In genomic region chr2:217756375-217757107, GRCh38 we compare ENCODE assay signal across 8 cellular contexts.
DNase-seq lines count a peak whose midpoint lies in the region; ATAC-seq and TF ChIP-seq lines count a peak whose summit lies in the region.

No MANE protein-coding gene starts in this region.

- H3K27me3 ChIP-seq in MG63, result no peaks in the 10 kb centered on the region
- H3K27me3 ChIP-seq in colonic mucosa, result no peaks in the 10 kb centered on the region
- H3K27me3 ChIP-seq in liver (ENCODE audit: control insufficient read depth in 4 of 4, insufficient read depth in 4 of 4, low read length in 3 of 4), result no peaks in the 10 kb centered on the region

- intact Hi-C loops in colonic mucosa (cut with DNase I), result no loop called here

- WGBS in liver, result 32% methylated on average over 34 of the region's 34 CpGs

- H3K9ac ChIP-seq in colonic mucosa (ENCODE audit: low read depth in 2 of 2, low read length in 2 of 2) (no peak overlapping the region), liver (ENCODE audit: low read depth in 1 of 2, low read length in 2 of 2) (no peak overlapping the region)

- ATAC-seq in HG02973 (IDR thresholded peaks at IDR 0.05; ENCODE audit: unreplicated experiment), result no peak
- no peak for ATAC-seq in HG02571 (IDR thresholded peaks at IDR 0.05; ENCODE audit: unreplicated experiment)

- peak; percentile 61 to 79 for TF ChIP-seq RAD21 in liver (IDR thresholded peaks at IDR 0.05)

- H3K4me3 ChIP-seq in MG63 (no peak overlapping the region), colonic mucosa (no peak overlapping the region), liver (ENCODE audit: low read depth in 1 of 3, low read length in 3 of 3) (no peak overlapping the region)

- peak; percentile 80 for TF ChIP-seq CTCF in GM12874 (IDR thresholded peaks at IDR 0.05; ENCODE audit: insufficient read depth, low read depth, low read length)
- TF ChIP-seq CTCF in colonic mucosa (IDR thresholded peaks at IDR 0.05), result peak; percentile 77
- TF ChIP-seq CTCF in liver (IDR thresholded peaks at IDR 0.05; ENCODE audit: low read depth, low read length, missing input control), result peak; percentile 52

- H3K9me3 ChIP-seq in MG63, result peaks cover 8% of the 10 kb centered on the region
- no peaks in the 10 kb centered on the region for H3K9me3 ChIP-seq in colonic mucosa
- H3K9me3 ChIP-seq in liver (ENCODE audit: control insufficient read depth in 4 of 4, low read length in 3 of 4), result no peaks in the 10 kb centered on the region

- H3K27ac ChIP-seq in colonic mucosa (no peak overlapping the region), liver (ENCODE audit: low read depth in 1 of 2, low read length in 2 of 2) (no peak overlapping the region)

- H3K36me3 ChIP-seq in MG63, result no peaks in the 10 kb centered on the region
- no peaks in the 10 kb centered on the region for H3K36me3 ChIP-seq in colonic mucosa
- no peaks in the 10 kb centered on the region for H3K36me3 ChIP-seq in liver (ENCODE audit: control insufficient read depth in 4 of 4, insufficient read depth in 3 of 4, low read depth in 1 of 4, low read length in 3 of 4)

- H3K4me1 ChIP-seq in colonic mucosa (no peaks in the 10 kb centered on the region), liver (ENCODE audit: control insufficient read depth in 4 of 4, insufficient read depth in 4 of 4, low read length in 3 of 4) (peaks cover 0 to 6% (median under 1%) of the 10 kb centered on the region in 4 donors)

- peak; percentile 24 for DNase-seq in MG63
- peak; percentile 34 to 41 for DNase-seq in activated CD4-positive, alpha-beta T cell treated with anti-CD3 and anti-CD28 coated beads, Interleukin-2, amount 50 U/mL, for 24 hours (ENCODE audit: low read depth in 1 of 2, low spot score in 1 of 2)
- peak; percentile 59 for DNase-seq in colonic mucosa
- peak; percentile 31 to 76 (median 55) for DNase-seq in stimulated activated CD4-positive, alpha-beta T cell treated with anti-CD3 and anti-CD28 coated beads, TNF-alpha, amount 100 ng/mL, for 24 hours (ENCODE audit: low read depth in 3 of 3)

TF ChIP-seq in liver, 16 proteins besides CTCF, POLR2A, EP300 and RAD21:
- TF ChIP-seq EGR1 (IDR thresholded peaks at IDR 0.05; ENCODE audit: low read depth in 2 of 2) (no peak), FOXA2 (IDR thresholded peaks at IDR 0.05) (no peak), NR2F2 (IDR thresholded peaks at IDR 0.05) (no peak), JUND (IDR thresholded peaks at IDR 0.05) (no peak), FOXA1 (IDR thresholded peaks at IDR 0.05) (no peak), HNF4G (IDR thresholded peaks at IDR 0.05) (no peak), YY1 (IDR thresholded peaks at IDR 0.05) (no peak), ZBTB33 (IDR thresholded peaks at IDR 0.05) (no peak), RXRA (IDR thresholded peaks at IDR 0.05) (no peak), MAX (IDR thresholded peaks at IDR 0.05) (no peak)
- TF ChIP-seq, protein P1, sequence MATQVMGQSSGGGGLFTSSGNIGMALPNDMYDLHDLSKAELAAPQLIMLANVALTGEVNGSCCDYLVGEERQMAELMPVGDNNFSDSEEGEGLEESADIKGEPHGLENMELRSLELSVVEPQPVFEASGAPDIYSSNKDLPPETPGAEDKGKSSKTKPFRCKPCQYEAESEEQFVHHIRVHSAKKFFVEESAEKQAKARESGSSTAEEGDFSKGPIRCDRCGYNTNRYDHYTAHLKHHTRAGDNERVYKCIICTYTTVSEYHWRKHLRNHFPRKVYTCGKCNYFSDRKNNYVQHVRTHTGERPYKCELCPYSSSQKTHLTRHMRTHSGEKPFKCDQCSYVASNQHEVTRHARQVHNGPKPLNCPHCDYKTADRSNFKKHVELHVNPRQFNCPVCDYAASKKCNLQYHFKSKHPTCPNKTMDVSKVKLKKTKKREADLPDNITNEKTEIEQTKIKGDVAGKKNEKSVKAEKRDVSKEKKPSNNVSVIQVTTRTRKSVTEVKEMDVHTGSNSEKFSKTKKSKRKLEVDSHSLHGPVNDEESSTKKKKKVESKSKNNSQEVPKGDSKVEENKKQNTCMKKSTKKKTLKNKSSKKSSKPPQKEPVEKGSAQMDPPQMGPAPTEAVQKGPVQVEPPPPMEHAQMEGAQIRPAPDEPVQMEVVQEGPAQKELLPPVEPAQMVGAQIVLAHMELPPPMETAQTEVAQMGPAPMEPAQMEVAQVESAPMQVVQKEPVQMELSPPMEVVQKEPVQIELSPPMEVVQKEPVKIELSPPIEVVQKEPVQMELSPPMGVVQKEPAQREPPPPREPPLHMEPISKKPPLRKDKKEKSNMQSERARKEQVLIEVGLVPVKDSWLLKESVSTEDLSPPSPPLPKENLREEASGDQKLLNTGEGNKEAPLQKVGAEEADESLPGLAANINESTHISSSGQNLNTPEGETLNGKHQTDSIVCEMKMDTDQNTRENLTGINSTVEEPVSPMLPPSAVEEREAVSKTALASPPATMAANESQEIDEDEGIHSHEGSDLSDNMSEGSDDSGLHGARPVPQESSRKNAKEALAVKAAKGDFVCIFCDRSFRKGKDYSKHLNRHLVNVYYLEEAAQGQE (IDR thresholded peaks at IDR 0.05), result no peak
- TF ChIP-seq, protein P2, sequence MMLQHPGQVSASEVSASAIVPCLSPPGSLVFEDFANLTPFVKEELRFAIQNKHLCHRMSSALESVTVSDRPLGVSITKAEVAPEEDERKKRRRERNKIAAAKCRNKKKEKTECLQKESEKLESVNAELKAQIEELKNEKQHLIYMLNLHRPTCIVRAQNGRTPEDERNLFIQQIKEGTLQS (IDR thresholded peaks at IDR 0.05), result no peak
TF ChIP-seq in liver: peak in this region for 0.
